8 cellular contexts compared by ENCODE assay signal in genomic region chr13:113208424-113209335, GRCh38. TPM values are rescaled to one million over a fixed set of nuclear protein-coding genes. Genes with fewer than 3 reads are reported as not detected.
A peak's percentile ranks its signal among the peaks of the same experiment; 100 is the strongest.
DNase-seq lines count a peak whose midpoint lies in the region; ATAC-seq and TF ChIP-seq lines count a peak whose summit lies in the region.

PCID2 (minus strand) TSS chr13:113208669; CDS start chr13:113208634, 35 bp downstream.

- H3K4me2 ChIP-seq in mammary epithelial cell (ENCODE audit: insufficient read depth, low read depth, low read length) (peak within 1 kb of the TSS; percentile 88), smooth muscle cell (peak within 1 kb of the TSS; percentile 97)

- POLR2A ChIA-PET in A673 (lab: Charles Lee; ENCODE audit: low non-redundant PET): interaction anchor here (0.6 to 0.8 kb wide), 2 partner anchors 270 to 392 kb away, joined by 3 to 5 read pairs; no protein-coding TSS in a partner anchor

- H3K9ac ChIP-seq in mammary epithelial cell (ENCODE audit: insufficient read depth, low read length): peak within 1 kb of the TSS; percentile 90
- peak within 1 kb of the TSS; percentile 97 for H3K9ac ChIP-seq in smooth muscle cell (ENCODE audit: low read depth)

- in situ Hi-C loops in mammary epithelial cell (cut with MboI; ENCODE audit: low sequenced_read_pairs in 2 of 2): no loop called here

- H4K20me1 ChIP-seq in mammary epithelial cell (ENCODE audit: insufficient read depth, low read length): no peaks in the 10 kb centered on the region
- peaks cover 56% of the 10 kb centered on the region for H4K20me1 ChIP-seq in smooth muscle cell (ENCODE audit: low read depth)

- peaks cover 10% of the 10 kb centered on the region for H3F3A ChIP-seq in smooth muscle cell (ENCODE audit: low read depth)

- peak; percentile 72 for ATAC-seq in GM18861 (IDR thresholded peaks at IDR 0.05; ENCODE audit: unreplicated experiment)
- ATAC-seq in HG03095 (IDR thresholded peaks at IDR 0.05; ENCODE audit: unreplicated experiment): peak; percentile 73

- peak within 1 kb of the TSS; percentile 93 for H2AFZ ChIP-seq in mammary epithelial cell (ENCODE audit: low read depth, low read length)
- H2AFZ ChIP-seq in smooth muscle cell (ENCODE audit: low read depth): peak within 1 kb of the TSS; percentile 85

- intact Hi-C loops in A673 (cut with micrococcal nuclease; ENCODE audit: unreplicated experiment) (no loop called here), mammary epithelial cell (cut with micrococcal nuclease) (loop anchor here (1.0 to 5.0 kb wide), 5 partner anchors 21 to 266 kb away; partner anchors contain the start of gene LAMP1)

- H3K9me3 ChIP-seq in A673 (ENCODE audit: low read depth, low read length, poor library complexity, severe bottlenecking) (no peaks in the 10 kb centered on the region), WERI-Rb-1 (ENCODE audit: severe bottlenecking) (no peaks in the 10 kb centered on the region), mammary epithelial cell (replicated peaks; ENCODE audit: insufficient read depth, low read length) (no peaks in the 10 kb centered on the region), smooth muscle cell (replicated peaks; ENCODE audit: low read depth) (no peaks in the 10 kb centered on the region)

- TF ChIP-seq CTCF in A673 (conservative IDR thresholded peaks at IDR 0.05; ENCODE audit: low read depth, low read length): no peak
- TF ChIP-seq CTCF in WERI-Rb-1 (IDR thresholded peaks at IDR 0.05; ENCODE audit: low read depth, low read length): 0 out of 2 replicates have a peak, but pooled peaks have one; percentile 24
- peak in 1 of 2 donors; percentile 9 for TF ChIP-seq CTCF in mammary epithelial cell (conservative IDR thresholded peaks at IDR 0.05 in 1 of 2, IDR thresholded peaks at IDR 0.05 in 1 of 2; ENCODE audit: extremely low read depth in 1 of 2, insufficient read depth in 1 of 2, low read depth in 1 of 2, low read length in 2 of 2)
- TF ChIP-seq CTCF in smooth muscle cell (IDR thresholded peaks at IDR 0.05; ENCODE audit: borderline replicate concordance, insufficient read depth, poor library complexity, severe bottlenecking): no peak

- peaks cover 20% of the 10 kb centered on the region for H3K4me1 ChIP-seq in A673 (ENCODE audit: insufficient read depth, low read length, poor library complexity, severe bottlenecking)
- H3K4me1 ChIP-seq in mammary epithelial cell (ENCODE audit: insufficient read depth, low read length): peaks cover 16% of the 10 kb centered on the region
- peaks cover 11% of the 10 kb centered on the region for H3K4me1 ChIP-seq in smooth muscle cell (ENCODE audit: low read depth)

- dilution Hi-C loops in mammary epithelial cell (cut with HindIII; ENCODE audit: low sequenced_read_pairs): no loop called here

- H3K36me3 ChIP-seq in A673 (ENCODE audit: insufficient read depth, low read length, poor library complexity, severe bottlenecking) (peaks cover 10% of the 10 kb centered on the region), WERI-Rb-1 (peaks cover 70% of the 10 kb centered on the region), mammary epithelial cell (ENCODE audit: insufficient read depth, low read length) (peaks cover 2% of the 10 kb centered on the region), smooth muscle cell (ENCODE audit: low read depth) (no peaks in the 10 kb centered on the region)

- no peaks in the 10 kb centered on the region for H3K27me3 ChIP-seq in A673 (replicated peaks; ENCODE audit: insufficient read depth, low read depth, low read length, poor library complexity)
- no peaks in the 10 kb centered on the region for H3K27me3 ChIP-seq in WERI-Rb-1 (ENCODE audit: insufficient read depth, low read depth, severe bottlenecking)
- no peaks in the 10 kb centered on the region for H3K27me3 ChIP-seq in mammary epithelial cell (ENCODE audit: insufficient read depth, low read length)
- no peaks in the 10 kb centered on the region for H3K27me3 ChIP-seq in smooth muscle cell (ENCODE audit: low read depth)

- H3K27ac ChIP-seq in A673 (ENCODE audit: low read depth, low read length, poor library complexity, severe bottlenecking): peak within 1 kb of the TSS; percentile 97
- H3K27ac ChIP-seq in WERI-Rb-1: peak within 1 kb of the TSS; percentile 99
- peak within 1 kb of the TSS; percentile 94 for H3K27ac ChIP-seq in mammary epithelial cell (ENCODE audit: insufficient read depth, low read depth, low read length)
- H3K27ac ChIP-seq in smooth muscle cell (ENCODE audit: low read depth): peak within 1 kb of the TSS; percentile 96

- no TSS peak for BruUV-seq in A673 (replicated peaks; lab: Mats Ljungman, UMichigan)
- BruUV-seq in mammary epithelial cell (replicated peaks; lab: Mats Ljungman, UMichigan): no TSS peak

- H3K4me3 ChIP-seq in A673 (ENCODE audit: low read depth, low read length, poor library complexity, severe bottlenecking) (peak within 1 kb of the TSS; percentile 94), WERI-Rb-1 (ENCODE audit: low read depth, low read length) (peak within 1 kb of the TSS; percentile 89), mammary epithelial cell (replicated peaks in 1 of 3; ENCODE audit: insufficient read depth in 1 of 3, low read depth in 2 of 3, low read length in 3 of 3) (peak within 1 kb of the TSS; percentile 74 to 93 (median 87)), smooth muscle cell (peak within 1 kb of the TSS; percentile 84)

- DNase-seq in A673 (ENCODE audit: low spot score) (peak; percentile 94), NCI-H2171 (lab: John Stamatoyannopoulos, UW) (peak; percentile 96), WERI-Rb-1 (peak; percentile 99), mammary epithelial cell (peak; percentile 88), iPS-NIHi11 (ENCODE audit: low spot score) (peak; percentile 96), smooth muscle cell (lab: John Stamatoyannopoulos, UW; ENCODE audit: unreplicated experiment) (peak; percentile 78)

- H3K79me2 ChIP-seq in mammary epithelial cell (ENCODE audit: insufficient read depth, low read length): peaks cover 90% of the 10 kb centered on the region
- peaks cover 81% of the 10 kb centered on the region for H3K79me2 ChIP-seq in smooth muscle cell (ENCODE audit: low read depth)

- WGBS in mammary epithelial cell (ENCODE audit: low coverage, missing lambda C conversion rate): 0% methylated on average over 11 of the region's 102 CpGs
- under 1% methylated on average over 70 of the region's 102 CpGs for WGBS in smooth muscle cell (ENCODE audit: low lambda C conversion rate)

- CTCF ChIA-PET in A673 (lab: Charles Lee): no interaction called here
- CTCF ChIA-PET in mammary epithelial cell (lab: Charles Lee; ENCODE audit: low non-redundant PET): no interaction called here

RNA-seq across cellular contexts. Expression of gene PCID2, which starts in this region (rescaled TPM):
- total RNA-seq in A673 (2021) (67.5 and 70.7 TPM in 2 replicates), mammary epithelial cell (10 to 100 TPM; 34.7 to 42.0 TPM), smooth muscle cell (25.5 and 27.1 TPM in 2 replicates)
- polyA plus RNA-seq in mammary epithelial cell (45.8 TPM), smooth muscle cell (26.2 and 32.5 TPM in 2 replicates)
- polyA minus RNA-seq in mammary epithelial cell: 11.8 TPM

Comparison
In these comparisons a context has a peak if more than half of its experiments do, and no peak if none do; other contexts are left out.
1. Peak in every context shown above with its lines: DNase-seq, ATAC-seq, H3K4me3 ChIP-seq and H3K27ac ChIP-seq.